ENCODE assay signal across 1 cellular context in genomic region chr14:23353433-23353780, GRCh38.
TF ChIP-seq lines count a peak whose summit lies in the region.

No MANE protein-coding gene starts in this region.

TF ChIP-seq in HCT116, 20 proteins besides CTCF, POLR2A, EP300 and RAD21 (continued from another document):
- TF ChIP-seq ZBTB33 (IDR thresholded peaks at IDR 0.05; ENCODE audit: extremely low read depth, insufficient replicate concordance, low read length) (no peak), SP1 (IDR thresholded peaks at IDR 0.05; ENCODE audit: low read depth) (no peak), YY1 (IDR thresholded peaks at IDR 0.05; ENCODE audit: extremely low read depth, insufficient replicate concordance, low read depth, low read length) (no peak), TCF7L2 (IDR thresholded peaks at IDR 0.05; ENCODE audit: borderline replicate concordance, extremely low read depth, insufficient read depth, insufficient read length) (no peak)
